Comparison of ENCODE assay signal across 15 cellular contexts in genomic region chr14:23612354-23612732, GRCh38. TPM values are rescaled to one million over a fixed set of nuclear protein-coding genes. Genes with fewer than 3 reads are reported as not detected.
"Had no signal": no experiment of that assay in that cellular context is flagged by ENCODE, and none has a peak within 500 bp of the region (broad histone marks: within the 10 kb centered on the region; RNA-seq: fewer than 3 reads in every experiment).

No MANE protein-coding gene starts in this region.

- H3K36me3 ChIP-seq: cardiac muscle cell, esophagus muscularis mucosa, pancreas, thyroid gland had no signal

- ATAC-seq: left cardiac atrium had no signal

- H3K4me1 Mint-ChIP-seq: neural crest cell had no signal

- H3K9me3 Mint-ChIP-seq: immature natural killer cell, neural crest cell had no signal

- H3K9me3 ChIP-seq: esophagus muscularis mucosa, pancreas, thyroid gland had no signal

- H3K4me3 Mint-ChIP-seq: immature natural killer cell, neural crest cell had no signal

- H3K27ac ChIP-seq: cardiac muscle cell, esophagus muscularis mucosa, thyroid gland had no signal

- H3K27me3 ChIP-seq: pancreas, thyroid gland had no signal

- H3K4me1 ChIP-seq: esophagus muscularis mucosa had no signal

- H3K4me3 ChIP-seq: cardiac muscle cell, esophagus muscularis mucosa, pancreas, thyroid gland had no signal

- DNase-seq: activated effector memory CD4-positive, alpha-beta T cell treated with Interleukin-2 at 50 U/mL for 16 hours; activated T-cell treated with anti-CD3 and anti-CD28 coated beads, Interleukin-2, amount 50 U/mL, for 1 hour; immature natural killer cell; left cardiac atrium; mesenchymal stem cell; pancreas; stimulated activated CD4-positive, alpha-beta T cell treated with anti-CD3 and anti-CD28 coated beads, Interleukin-15, amount 100 ng/mL, for 24 hours; stimulated activated CD4-positive, alpha-beta T cell treated with anti-CD3 and anti-CD28 coated beads, Interleukin-4, amount 100 ng/mL, for 4 hours; T-helper 2 cell had no signal

RNA-seq across cellular contexts. Expression of gene DHRS2, which starts 23.8 kb away (rescaled TPM):
- total RNA-seq: cardiac muscle cell, left cardiac atrium, neural crest cell, thyroid gland had no signal

RNA-seq across cellular contexts. Expression of gene JPH4, which starts 33.8 kb away (rescaled TPM):
- total RNA-seq: fibroblast of villous mesenchyme, renal cortical epithelial cell had no signal
